10 cellular contexts compared by ENCODE assay signal in the genomic region with DNA sequence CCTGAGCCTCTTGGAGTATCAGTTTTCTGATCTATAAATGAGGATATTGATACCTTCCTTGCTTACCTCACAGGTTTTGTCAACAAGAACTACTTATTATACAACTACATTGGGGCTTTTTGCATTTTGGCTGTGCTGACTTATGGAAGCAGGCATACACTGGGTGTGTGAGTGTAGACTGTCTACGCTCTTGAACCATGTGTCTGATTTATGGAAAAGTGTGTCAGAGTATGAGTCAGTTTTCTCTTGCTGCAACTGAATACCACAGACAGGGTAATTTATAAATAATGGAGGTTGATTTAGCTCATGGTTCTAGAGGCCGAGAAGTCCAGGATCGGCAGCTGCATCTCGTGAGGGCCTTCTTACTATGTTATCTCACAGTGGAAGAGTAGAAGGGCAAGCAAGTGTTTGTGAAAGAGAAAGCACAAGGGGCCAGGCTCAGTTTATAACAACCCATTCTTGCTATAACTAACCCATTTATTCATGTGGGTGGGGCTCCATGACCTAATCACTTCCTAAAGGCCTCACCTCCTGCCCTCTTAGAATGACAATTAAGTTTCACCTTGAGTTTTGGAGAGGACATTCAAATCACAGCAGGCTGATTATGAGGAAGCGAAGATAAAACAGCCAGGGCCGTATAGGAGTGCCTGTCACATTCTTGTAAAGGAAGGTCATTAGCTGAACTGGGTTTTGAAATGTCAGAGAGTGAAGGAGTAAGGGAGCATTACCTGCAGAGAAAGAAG. TPM values are rescaled to one million over a fixed set of nuclear protein-coding genes. Genes with fewer than 3 reads are reported as not detected.
DNase-seq lines count a peak whose midpoint lies in the region; ATAC-seq, FAIRE-seq and TF ChIP-seq lines count a peak whose summit lies in the region.
"Had no signal": no experiment of that assay in that cellular context is flagged by ENCODE, and none has a peak within 500 bp of the region (broad histone marks: within the 10 kb centered on the region; RNA-seq: fewer than 3 reads in every experiment).

No MANE protein-coding gene starts in this region.

- H3K36me3 ChIP-seq in right atrium auricular region = no peaks in the 10 kb centered on the region

- H3K36me3 Mint-ChIP-seq in dendritic cell treated with granulocyte-macrophage colony-stimulating factor and Interleukin-4, amounts not matched to agents 40 ng/mL and 50 ng/mL, for 4 days (ENCODE audit: low read depth) = no peaks in the 10 kb centered on the region

- no peaks in the 10 kb centered on the region for H3K27me3 ChIP-seq in right atrium auricular region

- no peak overlapping the region for H3K4me3 ChIP-seq in right atrium auricular region

- ATAC-seq in GM18502 (IDR thresholded peaks at IDR 0.05; ENCODE audit: poor library complexity, unreplicated experiment) (peak; percentile 57), GM19438 (IDR thresholded peaks at IDR 0.05; ENCODE audit: low read depth, unreplicated experiment) (peak; percentile 50), HG03045 (IDR thresholded peaks at IDR 0.05; ENCODE audit: unreplicated experiment) (peak; percentile 48)

- peaks cover 4% of the 10 kb centered on the region for H3K27me3 Mint-ChIP-seq in dendritic cell treated with granulocyte-macrophage colony-stimulating factor and Interleukin-4, amounts not matched to agents 40 ng/mL and 50 ng/mL, for 4 days

- no peak for DNase-seq in HTR-8/SVneo (ENCODE audit: insufficient read length, low spot score)
- no peak for DNase-seq in right atrium auricular region (ENCODE audit: low spot score)
- no peak for DNase-seq in DMS53 (lab: John Stamatoyannopoulos, UW)
- no peak for DNase-seq in NCI-H1417 treated with DMSO at 0.1 percent for 48 hours (lab: John Stamatoyannopoulos, UW)
- DNase-seq: NCI-H510A treated with DMSO at 0.1 percent for 48 hours had no signal

- H3K9me3 Mint-ChIP-seq in dendritic cell treated with granulocyte-macrophage colony-stimulating factor and Interleukin-4, amounts not matched to agents 40 ng/mL and 50 ng/mL, for 4 days = no peaks in the 10 kb centered on the region

- no peak for FAIRE-seq in HTR-8/SVneo (lab: Jason Lieb, UNC)

- H3K4me1 Mint-ChIP-seq in dendritic cell treated with granulocyte-macrophage colony-stimulating factor and Interleukin-4, amounts not matched to agents 40 ng/mL and 50 ng/mL, for 4 days (ENCODE audit: low read depth) = peaks cover 46% of the 10 kb centered on the region

- H3K27ac Mint-ChIP-seq in dendritic cell treated with granulocyte-macrophage colony-stimulating factor and Interleukin-4, amounts not matched to agents 40 ng/mL and 50 ng/mL, for 4 days = peak overlapping the region; percentile 13

- no peaks in the 10 kb centered on the region for H3K4me1 ChIP-seq in right atrium auricular region

- H3K9me3 ChIP-seq in right atrium auricular region = no peaks in the 10 kb centered on the region

- intact Hi-C loops in dendritic cell treated with granulocyte-macrophage colony-stimulating factor and Interleukin-4, amounts not matched to agents 40 ng/mL and 50 ng/mL, for 4 days (cut with micrococcal nuclease) = no loop called here

- no peak overlapping the region for H3K4me3 Mint-ChIP-seq in dendritic cell treated with granulocyte-macrophage colony-stimulating factor and Interleukin-4, amounts not matched to agents 40 ng/mL and 50 ng/mL, for 4 days

- no peak for TF ChIP-seq CTCF in right atrium auricular region (IDR thresholded peaks at IDR 0.05)

- no peak overlapping the region for H3K27ac ChIP-seq in right atrium auricular region
- H3K27ac ChIP-seq: VCaP had no signal

RNA-seq across cellular contexts. Expression of gene GPR31, which starts 6.8 kb away (rescaled TPM):
- not detected for total RNA-seq in right atrium auricular region

RNA-seq across cellular contexts. Expression of gene CCR6, which starts 28.1 kb away (rescaled TPM):
- total RNA-seq in right atrium auricular region = under 1 TPM in 1 of 2 donors, not detected in 1; 0.37 TPM
